ENCODE assay signal across 1 cellular context in the genomic region with DNA sequence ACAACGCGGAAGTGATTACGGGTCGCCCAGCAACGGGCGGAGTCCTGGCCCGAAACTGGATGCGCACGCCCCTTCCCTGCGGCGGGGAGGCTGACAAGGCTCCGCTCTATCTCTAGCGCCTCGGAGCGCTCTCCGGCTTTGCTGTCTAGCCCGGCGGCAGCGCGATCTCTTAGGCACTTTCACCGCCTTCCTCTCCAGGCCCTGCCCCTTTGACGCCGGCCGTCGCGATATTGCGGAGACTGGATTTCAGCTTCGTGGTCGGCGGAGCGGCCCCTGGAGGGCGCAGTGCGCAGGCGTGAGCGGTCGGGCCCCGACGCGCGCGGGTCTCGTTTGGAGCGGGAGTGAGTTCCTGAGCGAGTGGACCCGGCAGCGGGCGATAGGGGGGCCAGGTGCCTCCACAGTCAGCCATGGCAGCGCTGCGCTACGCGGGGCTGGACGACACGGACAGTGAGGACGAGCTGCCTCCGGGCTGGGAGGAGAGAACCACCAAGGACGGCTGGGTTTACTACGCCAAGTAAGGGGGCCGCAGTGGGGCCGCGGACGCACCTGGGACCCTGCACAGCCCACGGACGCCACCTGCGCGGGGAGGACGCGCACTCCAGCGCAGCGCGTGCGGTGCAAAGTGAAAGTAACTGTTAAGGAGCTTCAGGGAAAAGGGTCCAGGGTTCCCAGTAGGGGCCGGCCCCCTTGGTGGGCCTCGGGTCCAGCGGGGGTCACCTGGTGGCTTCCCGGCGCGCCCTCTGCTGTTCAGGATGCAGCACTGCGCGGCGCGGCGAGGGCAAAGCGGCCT.
TF ChIP-seq lines count a peak whose summit lies in the region.

A gene (plus strand): TSS at position 283 of the 790 bp plus-strand sequence.

TF ChIP-seq in GM12878, 131 proteins besides CTCF, POLR2A, EP300 and RAD21 (continued from another document):
- TF ChIP-seq, protein P1, sequence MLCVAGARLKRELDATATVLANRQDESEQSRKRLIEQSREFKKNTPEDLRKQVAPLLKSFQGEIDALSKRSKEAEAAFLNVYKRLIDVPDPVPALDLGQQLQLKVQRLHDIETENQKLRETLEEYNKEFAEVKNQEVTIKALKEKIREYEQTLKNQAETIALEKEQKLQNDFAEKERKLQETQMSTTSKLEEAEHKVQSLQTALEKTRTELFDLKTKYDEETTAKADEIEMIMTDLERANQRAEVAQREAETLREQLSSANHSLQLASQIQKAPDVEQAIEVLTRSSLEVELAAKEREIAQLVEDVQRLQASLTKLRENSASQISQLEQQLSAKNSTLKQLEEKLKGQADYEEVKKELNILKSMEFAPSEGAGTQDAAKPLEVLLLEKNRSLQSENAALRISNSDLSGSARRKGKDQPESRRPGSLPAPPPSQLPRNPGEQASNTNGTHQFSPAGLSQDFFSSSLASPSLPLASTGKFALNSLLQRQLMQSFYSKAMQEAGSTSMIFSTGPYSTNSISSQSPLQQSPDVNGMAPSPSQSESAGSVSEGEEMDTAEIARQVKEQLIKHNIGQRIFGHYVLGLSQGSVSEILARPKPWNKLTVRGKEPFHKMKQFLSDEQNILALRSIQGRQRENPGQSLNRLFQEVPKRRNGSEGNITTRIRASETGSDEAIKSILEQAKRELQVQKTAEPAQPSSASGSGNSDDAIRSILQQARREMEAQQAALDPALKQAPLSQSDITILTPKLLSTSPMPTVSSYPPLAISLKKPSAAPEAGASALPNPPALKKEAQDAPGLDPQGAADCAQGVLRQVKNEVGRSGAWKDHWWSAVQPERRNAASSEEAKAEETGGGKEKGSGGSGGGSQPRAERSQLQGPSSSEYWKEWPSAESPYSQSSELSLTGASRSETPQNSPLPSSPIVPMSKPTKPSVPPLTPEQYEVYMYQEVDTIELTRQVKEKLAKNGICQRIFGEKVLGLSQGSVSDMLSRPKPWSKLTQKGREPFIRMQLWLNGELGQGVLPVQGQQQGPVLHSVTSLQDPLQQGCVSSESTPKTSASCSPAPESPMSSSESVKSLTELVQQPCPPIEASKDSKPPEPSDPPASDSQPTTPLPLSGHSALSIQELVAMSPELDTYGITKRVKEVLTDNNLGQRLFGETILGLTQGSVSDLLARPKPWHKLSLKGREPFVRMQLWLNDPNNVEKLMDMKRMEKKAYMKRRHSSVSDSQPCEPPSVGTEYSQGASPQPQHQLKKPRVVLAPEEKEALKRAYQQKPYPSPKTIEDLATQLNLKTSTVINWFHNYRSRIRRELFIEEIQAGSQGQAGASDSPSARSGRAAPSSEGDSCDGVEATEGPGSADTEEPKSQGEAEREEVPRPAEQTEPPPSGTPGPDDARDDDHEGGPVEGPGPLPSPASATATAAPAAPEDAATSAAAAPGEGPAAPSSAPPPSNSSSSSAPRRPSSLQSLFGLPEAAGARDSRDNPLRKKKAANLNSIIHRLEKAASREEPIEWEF (IDR thresholded peaks at IDR 0.05; ENCODE audit: insufficient replicate concordance, low read depth, low read length): no peak
- TF ChIP-seq SP1 (IDR thresholded peaks at IDR 0.05; ENCODE audit: low read depth, low read length) (peak; percentile 99), BCL11A (IDR thresholded peaks at IDR 0.05; ENCODE audit: low read depth, low read length) (0 out of 2 replicates have a peak, but pooled peaks have one; percentile 25), ESRRA (IDR thresholded peaks at IDR 0.05; ENCODE audit: low read length) (peak; percentile 83), MYC (IDR thresholded peaks at IDR 0.05; ENCODE audit: insufficient read depth, insufficient read length, insufficient replicate concordance, low read length, severe bottlenecking) (no peak), STAT1 (conservative IDR thresholded peaks at IDR 0.05) (peak; percentile 91; the same call in 1 of the 2 replicates), RB1 (IDR thresholded peaks at IDR 0.05; ENCODE audit: borderline replicate concordance) (peak; percentile 90), CREB1 (IDR thresholded peaks at IDR 0.05; ENCODE audit: low read depth) (peak; percentile 84), HDGF (IDR thresholded peaks at IDR 0.05) (peak; percentile 24; the same call in 1 of the 2 replicates), ZNF207 (IDR thresholded peaks at IDR 0.05; ENCODE audit: borderline replicate concordance) (peak; percentile 96), LARP7 (IDR thresholded peaks at IDR 0.05) (peak; percentile 91), RUNX3 (IDR thresholded peaks at IDR 0.05; ENCODE audit: low read length) (peak; percentile 95), SMAD5 (IDR thresholded peaks at IDR 0.05; ENCODE audit: low read depth) (no peak; the same call in 1 of the 2 replicates), CHD4 (IDR thresholded peaks at IDR 0.05) (no peak), SREBF1 (IDR thresholded peaks at IDR 0.05; ENCODE audit: low read length) (0 out of 2 replicates have a peak, but pooled peaks have one; percentile 9)
- TF ChIP-seq, protein P2, sequence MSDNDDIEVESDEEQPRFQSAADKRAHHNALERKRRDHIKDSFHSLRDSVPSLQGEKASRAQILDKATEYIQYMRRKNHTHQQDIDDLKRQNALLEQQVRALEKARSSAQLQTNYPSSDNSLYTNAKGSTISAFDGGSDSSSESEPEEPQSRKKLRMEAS (IDR thresholded peaks at IDR 0.05; ENCODE audit: low read depth, low read length): no peak; the same call in 1 of the 2 replicates
- TF ChIP-seq, protein P3, sequence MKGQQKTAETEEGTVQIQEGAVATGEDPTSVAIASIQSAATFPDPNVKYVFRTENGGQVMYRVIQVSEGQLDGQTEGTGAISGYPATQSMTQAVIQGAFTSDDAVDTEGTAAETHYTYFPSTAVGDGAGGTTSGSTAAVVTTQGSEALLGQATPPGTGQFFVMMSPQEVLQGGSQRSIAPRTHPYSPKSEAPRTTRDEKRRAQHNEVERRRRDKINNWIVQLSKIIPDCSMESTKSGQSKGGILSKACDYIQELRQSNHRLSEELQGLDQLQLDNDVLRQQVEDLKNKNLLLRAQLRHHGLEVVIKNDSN (IDR thresholded peaks at IDR 0.05; ENCODE audit: borderline replicate concordance, extremely low read length, insufficient read depth, low read depth, low read length): no peak
- TF ChIP-seq, protein P4, sequence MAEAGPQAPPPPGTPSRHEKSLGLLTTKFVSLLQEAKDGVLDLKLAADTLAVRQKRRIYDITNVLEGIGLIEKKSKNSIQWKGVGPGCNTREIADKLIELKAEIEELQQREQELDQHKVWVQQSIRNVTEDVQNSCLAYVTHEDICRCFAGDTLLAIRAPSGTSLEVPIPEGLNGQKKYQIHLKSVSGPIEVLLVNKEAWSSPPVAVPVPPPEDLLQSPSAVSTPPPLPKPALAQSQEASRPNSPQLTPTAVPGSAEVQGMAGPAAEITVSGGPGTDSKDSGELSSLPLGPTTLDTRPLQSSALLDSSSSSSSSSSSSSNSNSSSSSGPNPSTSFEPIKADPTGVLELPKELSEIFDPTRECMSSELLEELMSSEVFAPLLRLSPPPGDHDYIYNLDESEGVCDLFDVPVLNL (IDR thresholded peaks at IDR 0.05; ENCODE audit: low read depth, low read length): 0 out of 2 replicates have a peak, but pooled peaks have one; percentile 30
